28 cellular contexts compared by ENCODE assay signal in genomic region chr11:114068327-114068726, GRCh38. TPM values are rescaled to one million over a fixed set of nuclear protein-coding genes. Genes with fewer than 3 reads are reported as not detected.
DNase-seq lines count a peak whose midpoint lies in the region; ATAC-seq and TF ChIP-seq lines count a peak whose summit lies in the region.
"Had no signal": no experiment of that assay in that cellular context is flagged by ENCODE, and none has a peak within 500 bp of the region (broad histone marks: within the 10 kb centered on the region; RNA-seq: fewer than 3 reads in every experiment).

No MANE protein-coding gene starts in this region.

- H3K27ac Mint-ChIP-seq in activated T-helper 17 cell treated with anti-CD3 and anti-CD28 coated beads, Interleukin-2, amount 50 U/mL, for 72 hours: no peak overlapping the region
- H3K27ac Mint-ChIP-seq: activated naive CD8-positive, alpha-beta T cell treated with anti-CD3 and anti-CD28 coated beads, Interleukin-2, amount 10 ng/mL, durations not matched to agents 7 days and 5 days; CD4-positive, alpha-beta T cell; HFFc6 had no signal

- H3K36me3 Mint-ChIP-seq in activated T-helper 17 cell treated with anti-CD3 and anti-CD28 coated beads, Interleukin-2, amount 50 U/mL, for 72 hours (ENCODE audit: low read depth): peaks cover 21% of the 10 kb centered on the region

- intact Hi-C loops in lower lobe of right lung (cut with DNase I): no loop called here

- H3K27me3 Mint-ChIP-seq in activated T-helper 17 cell treated with anti-CD3 and anti-CD28 coated beads, Interleukin-2, amount 50 U/mL, for 72 hours: no peaks in the 10 kb centered on the region
- H3K27me3 Mint-ChIP-seq: CD4-positive, alpha-beta T cell; effector memory CD8-positive, alpha-beta T cell; naive thymus-derived CD8-positive, alpha-beta T cell had no signal

- H3K27ac ChIP-seq in 22Rv1: peak overlapping the region; percentile 27; the same call in 1 of the 2 replicates
- H3K27ac ChIP-seq in lower lobe of right lung: no peak overlapping the region
- no peak overlapping the region for H3K27ac ChIP-seq in osteoblast (ENCODE audit: low read depth, low read length)
- H3K27ac ChIP-seq: uterus had no signal

- peaks cover 7% of the 10 kb centered on the region for H3K4me1 Mint-ChIP-seq in activated T-helper 17 cell treated with anti-CD3 and anti-CD28 coated beads, Interleukin-2, amount 50 U/mL, for 72 hours

- TF ChIP-seq CTCF in 22Rv1 (IDR thresholded peaks at IDR 0.05) (no peak), lower lobe of right lung (IDR thresholded peaks at IDR 0.05) (no peak), osteoblast (IDR thresholded peaks at IDR 0.05; ENCODE audit: extremely low read depth, low read depth, low read length) (no peak)

- no peak for DNase-seq in lower lobe of right lung
- DNase-seq in superior temporal gyrus (ENCODE audit: extremely low spot score): peak; percentile 14
- no peak for DNase-seq in osteoblast (ENCODE audit: insufficient read length, low spot score, missing footprints)
- no peak for DNase-seq in NCI-H187 (lab: John Stamatoyannopoulos, UW)
- DNase-seq: activated CD4-positive, alpha-beta T cell treated with anti-CD3 and anti-CD28 coated beads for 48 hours; activated gamma-delta T cell; activated naive CD8-positive, alpha-beta T cell treated with anti-CD3 and anti-CD28 coated beads, Interleukin-2, amount 10 ng/mL, durations not matched to agents 7 days and 5 days; activated T-cell treated with anti-CD3 and anti-CD28 coated beads, Interleukin-2, amount 50 U/mL, for 1 hour; caudate nucleus; CD4-positive, alpha-beta T cell; cortex of kidney; effector memory CD8-positive, alpha-beta T cell; GOT3; HFFc6; naive thymus-derived CD8-positive, alpha-beta T cell; NCI-H1092; NCI-H1694; NCI-H446 treated with DMSO at 0.1 percent for 48 hours; NCI-H774; SHP77 treated with DMSO at 0.1 percent for 48 hours; stimulated activated CD4-positive, alpha-beta T cell treated with anti-CD3 and anti-CD28 coated beads, Interleukin-1b, Interleukin-23, amount 100 ng/mL, for 48 hours; uterus had no signal

- no peak for ATAC-seq in activated T-helper 17 cell treated with anti-CD3 and anti-CD28 coated beads, Interleukin-2, amount 50 U/mL, for 72 hours (replicated peaks)
- ATAC-seq in lower lobe of right lung (no peak), GM19324 (IDR thresholded peaks at IDR 0.05; ENCODE audit: low FRiP score, unreplicated experiment) (no peak), GM18502 (IDR thresholded peaks at IDR 0.05; ENCODE audit: poor library complexity, unreplicated experiment) (no peak)
- ATAC-seq: effector memory CD8-positive, alpha-beta T cell; naive thymus-derived CD8-positive, alpha-beta T cell had no signal

- H3K9me3 Mint-ChIP-seq in activated T-helper 17 cell treated with anti-CD3 and anti-CD28 coated beads, Interleukin-2, amount 50 U/mL, for 72 hours: no peaks in the 10 kb centered on the region
- H3K9me3 Mint-ChIP-seq: activated naive CD8-positive, alpha-beta T cell treated with anti-CD3 and anti-CD28 coated beads, Interleukin-2, amount 10 ng/mL, durations not matched to agents 7 days and 5 days; CD4-positive, alpha-beta T cell; effector memory CD8-positive, alpha-beta T cell; HFFc6; naive thymus-derived CD8-positive, alpha-beta T cell had no signal

- no peaks in the 10 kb centered on the region for H3K79me2 ChIP-seq in osteoblast (ENCODE audit: insufficient read depth, low read length)

- H3K9me3 ChIP-seq in lower lobe of right lung: no peaks in the 10 kb centered on the region
- H3K9me3 ChIP-seq in osteoblast (ENCODE audit: low read depth, low read length): no peaks in the 10 kb centered on the region
- H3K9me3 ChIP-seq: uterus had no signal

- H3K36me3 ChIP-seq in lower lobe of right lung (peaks cover 90% of the 10 kb centered on the region), osteoblast (ENCODE audit: insufficient read depth, low read length) (no peaks in the 10 kb centered on the region)
- H3K36me3 ChIP-seq: uterus had no signal

- H4K20me1 ChIP-seq in osteoblast (ENCODE audit: insufficient read depth, low read length): no peaks in the 10 kb centered on the region

- H3K27me3 ChIP-seq in lower lobe of right lung (ENCODE audit: low read depth) (no peaks in the 10 kb centered on the region), osteoblast (ENCODE audit: insufficient read depth, low read length) (peaks cover 3% of the 10 kb centered on the region)
- H3K27me3 ChIP-seq: uterus had no signal

- H3K4me3 ChIP-seq in lower lobe of right lung (peak overlapping the region; percentile 85), osteoblast (ENCODE audit: insufficient read depth, low read length) (no peak overlapping the region)
- H3K4me3 ChIP-seq: lung had no signal

- H3K4me1 ChIP-seq in lower lobe of right lung (peaks cover 96% of the 10 kb centered on the region), osteoblast (ENCODE audit: insufficient read depth, low read length) (no peaks in the 10 kb centered on the region)

- no peak overlapping the region for H2AFZ ChIP-seq in osteoblast (ENCODE audit: low read length)

- H3K4me3 Mint-ChIP-seq in activated T-helper 17 cell treated with anti-CD3 and anti-CD28 coated beads, Interleukin-2, amount 50 U/mL, for 72 hours: peak overlapping the region; percentile 79
- H3K4me3 Mint-ChIP-seq: activated naive CD8-positive, alpha-beta T cell treated with anti-CD3 and anti-CD28 coated beads, Interleukin-2, amount 10 ng/mL, durations not matched to agents 7 days and 5 days; CD4-positive, alpha-beta T cell; HFFc6; naive thymus-derived CD8-positive, alpha-beta T cell had no signal

- H3K4me2 ChIP-seq in osteoblast (ENCODE audit: insufficient read depth, low read length): no peak overlapping the region

RNA-seq across cellular contexts. Expression of gene ZBTB16, which starts 8.8 kb away (rescaled TPM):
- 10 to 100 TPM in 1 of 2 donors, 1 to 10 TPM in 1; 6.1 to 10.6 TPM for total RNA-seq in activated T-helper 17 cell treated with anti-CD3 and anti-CD28 coated beads, Interleukin-2, amount 50 U/mL, for 72 hours
- 171 TPM for total RNA-seq in lower lobe of right lung
- total RNA-seq in osteoblast: under 0.01 TPM in 1 of 2 replicates, not detected in the other
- total RNA-seq: HFFc6, HT1080 had no signal

Comparison
In these comparisons a context has a peak if more than half of its experiments do, and no peak if none do; other contexts are left out.
1. RNA of gene ZBTB16, which starts 8.8 kb away (total RNA-seq): 171 TPM in lower lobe of right lung (single experiment); 6.1 to 10.6 TPM in activated T-helper 17 cell treated with anti-CD3 and anti-CD28 coated beads, Interleukin-2, amount 50 U/mL, for 72 hours and under 0.01 TPM in osteoblast; every median in the first group is over 10 times any median in the second.